ENCODE assay signal across 13 cellular contexts in genomic region chr12:4152145-4152795, GRCh38.
DNase-seq lines count a peak whose midpoint lies in the region; ATAC-seq, FAIRE-seq and TF ChIP-seq lines count a peak whose summit lies in the region.
"Had no signal": no experiment of that assay in that cellular context is flagged by ENCODE, and none has a peak within 500 bp of the region (broad histone marks: within the 10 kb centered on the region; RNA-seq: fewer than 3 reads in every experiment).

No MANE protein-coding gene starts in this region.

- H3K27me3 ChIP-seq in left lung (no peaks in the 10 kb centered on the region), sigmoid colon (no peaks in the 10 kb centered on the region)
- H3K27me3 ChIP-seq: adrenal gland had no signal

- H3K4me3 ChIP-seq in left lung (no peak overlapping the region), sigmoid colon (no peak overlapping the region)
- H3K4me3 ChIP-seq: adrenal gland had no signal

- H3K9me3 ChIP-seq in left lung: no peaks in the 10 kb centered on the region
- no peaks in the 10 kb centered on the region for H3K9me3 ChIP-seq in sigmoid colon
- H3K9me3 ChIP-seq: adrenal gland had no signal

- intact Hi-C loops in CD14-positive monocyte (cut with micrococcal nuclease): loop anchor here (5.0 to 10.0 kb wide), 3 partner anchors 63 to 120 kb away; partner anchors contain the start of gene CCND2 (in 1 of the 2)
- intact Hi-C loops in activated CD4-positive, alpha-beta memory T cell treated with anti-CD3 and anti-CD28 coated beads for 36 hours (cut with micrococcal nuclease): no loop called here
- intact Hi-C loops in left lung (cut with DNase I): no loop called here
- intact Hi-C loops in sigmoid colon (cut with DNase I): no loop called here

- CTCF ChIA-PET in activated CD4-positive, alpha-beta memory T cell treated with anti-CD3 and anti-CD28 coated beads for 36 hours (lab: Charles Lee): interaction anchor here (0.7 to 5.0 kb wide), 5 partner anchors 9 to 125 kb away, joined by 3 to 21 read pairs (median 3); no protein-coding TSS in a partner anchor

- FAIRE-seq in GM12891 (lab: Jason Lieb, UNC): peak; percentile 90
- FAIRE-seq: kidney had no signal

- peak overlapping the region in 1 of 2 donors; percentile 74 for H3K27ac ChIP-seq in left lung
- H3K27ac ChIP-seq in sigmoid colon: no peak overlapping the region
- H3K27ac ChIP-seq: adrenal gland had no signal

- H3K27ac Mint-ChIP-seq in CD14-positive monocyte (peak overlapping the region in 4 of 7 donors; percentile 20 to 84 (median 83)), immature natural killer cell (peak overlapping the region; percentile 86 to 97 (median 90))
- peak overlapping the region; percentile 90 for H3K27ac Mint-ChIP-seq in activated CD4-positive, alpha-beta memory T cell treated with anti-CD3 and anti-CD28 coated beads for 36 hours

- TF ChIP-seq POLR2A in GM12891 (IDR thresholded peaks at IDR 0.05; ENCODE audit: low read depth, low read length) (no peak), sigmoid colon (IDR thresholded peaks at IDR 0.05) (no peak)

- 64 to 70% methylated on average over 7 of the region's 7 CpGs for WGBS in sigmoid colon, 2 donors

- DNase-seq in CD14-positive monocyte (ENCODE audit: low spot score) (no peak), GM12891 (ENCODE audit: insufficient read length, low spot score) (no peak), immature natural killer cell (no peak), left lung (no peak), sigmoid colon (no peak), NK-92 (lab: John Stamatoyannopoulos, UW; ENCODE audit: unreplicated experiment) (no peak)
- DNase-seq in activated CD4-positive, alpha-beta memory T cell treated with anti-CD3 and anti-CD28 coated beads for 36 hours: no peak
- DNase-seq: adrenal gland; effector CD8-positive, alpha-beta T cell; kidney; NCI-H1048; NCI-H69; retina had no signal

- H3K36me3 ChIP-seq in left lung: no peaks in the 10 kb centered on the region
- H3K36me3 ChIP-seq in sigmoid colon: no peaks in the 10 kb centered on the region
- H3K36me3 ChIP-seq: adrenal gland had no signal

- H3K36me3 Mint-ChIP-seq in CD14-positive monocyte: no peaks in the 10 kb centered on the region
- no peaks in the 10 kb centered on the region for H3K36me3 Mint-ChIP-seq in activated CD4-positive, alpha-beta memory T cell treated with anti-CD3 and anti-CD28 coated beads for 36 hours
- H3K36me3 Mint-ChIP-seq in immature natural killer cell: peaks cover 0 to 3% (median 0%) of the 10 kb centered on the region in 3 donors

- H3K4me3 Mint-ChIP-seq in CD14-positive monocyte: no peak overlapping the region
- no peak overlapping the region for H3K4me3 Mint-ChIP-seq in activated CD4-positive, alpha-beta memory T cell treated with anti-CD3 and anti-CD28 coated beads for 36 hours
- peak overlapping the region; percentile 2 to 76 (median 30) for H3K4me3 Mint-ChIP-seq in immature natural killer cell

- TF ChIP-seq EP300 in sigmoid colon (IDR thresholded peaks at IDR 0.05): no peak

- POLR2A ChIA-PET in activated CD4-positive, alpha-beta memory T cell treated with anti-CD3 and anti-CD28 coated beads for 36 hours (lab: Charles Lee): interaction anchor here (0.9 to 1.7 kb wide), 5 partner anchors 11 to 120 kb away, joined by 3 to 7 read pairs (median 4); no protein-coding TSS in a partner anchor

- H3K9me3 Mint-ChIP-seq in CD14-positive monocyte (peaks cover 0 to 1% (median 0%) of the 10 kb centered on the region in 7 donors), immature natural killer cell (no peaks in the 10 kb centered on the region)
- peaks cover 2% of the 10 kb centered on the region for H3K9me3 Mint-ChIP-seq in activated CD4-positive, alpha-beta memory T cell treated with anti-CD3 and anti-CD28 coated beads for 36 hours

- no peak for ATAC-seq in left lung

- H3K27me3 Mint-ChIP-seq in CD14-positive monocyte (ENCODE audit: low read depth in 3 of 3): peaks cover 0 to 9% (median 0%) of the 10 kb centered on the region in 3 donors
- no peaks in the 10 kb centered on the region for H3K27me3 Mint-ChIP-seq in activated CD4-positive, alpha-beta memory T cell treated with anti-CD3 and anti-CD28 coated beads for 36 hours
- no peaks in the 10 kb centered on the region for H3K27me3 Mint-ChIP-seq in immature natural killer cell (ENCODE audit: low read depth in 3 of 3)

- no peak for TF ChIP-seq CTCF in CD14-positive monocyte (IDR thresholded peaks at IDR 0.05)
- no peak for TF ChIP-seq CTCF in left lung (IDR thresholded peaks at IDR 0.05)
- no peak for TF ChIP-seq CTCF in sigmoid colon (IDR thresholded peaks at IDR 0.05)

- peaks cover 39% of the 10 kb centered on the region for H3K4me1 Mint-ChIP-seq in CD14-positive monocyte
- peaks cover 80% of the 10 kb centered on the region for H3K4me1 Mint-ChIP-seq in activated CD4-positive, alpha-beta memory T cell treated with anti-CD3 and anti-CD28 coated beads for 36 hours (ENCODE audit: low read depth)
- peaks cover 54 to 59% of the 10 kb centered on the region in 2 donors for H3K4me1 Mint-ChIP-seq in immature natural killer cell

- peaks cover 0 to 25% of the 10 kb centered on the region in 2 donors for H3K4me1 ChIP-seq in left lung
- H3K4me1 ChIP-seq in sigmoid colon: no peaks in the 10 kb centered on the region
- H3K4me1 ChIP-seq: adrenal gland had no signal

TF ChIP-seq in GM12891, 5 proteins besides CTCF, POLR2A, EP300 and RAD21:
- TF ChIP-seq POU2F2 (IDR thresholded peaks at IDR 0.05; ENCODE audit: low read depth, low read length) (no peak), TAF1 (IDR thresholded peaks at IDR 0.05; ENCODE audit: low read depth, low read length) (no peak), SPI1 (IDR thresholded peaks at IDR 0.05; ENCODE audit: low read depth, low read length) (peak; percentile 47), POLR2AphosphoS5 (IDR thresholded peaks at IDR 0.05; ENCODE audit: low read depth, low read length) (no peak), PAX5 (IDR thresholded peaks at IDR 0.05; ENCODE audit: insufficient read depth, low read length, severe bottlenecking) (no peak)

Comparison
In these comparisons a context has a peak if more than half of its experiments do, and no peak if none do; other contexts are left out.
1. H3K4me3 Mint-ChIP-seq: peak in immature natural killer cell (5 of 5); none in CD14-positive monocyte (0 of 2) and activated CD4-positive, alpha-beta memory T cell treated with anti-CD3 and anti-CD28 coated beads for 36 hours (single experiment).
2. intact Hi-C loops: an anchor here in CD14-positive monocyte (5.0 to 10.0 kb wide); none called in activated CD4-positive, alpha-beta memory T cell treated with anti-CD3 and anti-CD28 coated beads for 36 hours, left lung and sigmoid colon.
3. Peak in every context shown above with its lines, with median percentiles within 50 percentile points of each other: H3K27ac Mint-ChIP-seq.